8 cellular contexts compared by ENCODE assay signal in genomic region chr19:4759388-4760284, GRCh38. TPM values are rescaled to one million over a fixed set of nuclear protein-coding genes. Genes with fewer than 3 reads are reported as not detected.
A peak's percentile ranks its signal among the peaks of the same experiment; 100 is the strongest.
DNase-seq lines count a peak whose midpoint lies in the region; ATAC-seq and TF ChIP-seq lines count a peak whose summit lies in the region.

No MANE protein-coding gene starts in this region.

- peaks cover 11% of the 10 kb centered on the region for H3K4me1 Mint-ChIP-seq in progenitor cell of endocrine pancreas (ENCODE audit: low read depth)

- H3K9me3 ChIP-seq in right cardiac atrium (ENCODE audit: control insufficient read depth, low read length) (no peaks in the 10 kb centered on the region), upper lobe of right lung (no peaks in the 10 kb centered on the region)

- in situ Hi-C loops in astrocyte of the cerebellum (cut with HindIII; ENCODE audit: low sequenced_read_pairs): no loop called here

- DNase-seq in AG09309 (ENCODE audit: low read depth): peak; percentile 21
- DNase-seq in NCI-H187 treated with DMSO at 0.1 percent for 48 hours (lab: John Stamatoyannopoulos, UW): peak; percentile 76
- peak; percentile 7 for DNase-seq in T1000 (lab: John Stamatoyannopoulos, UW)
- peak; percentile 48 for DNase-seq in astrocyte of the cerebellum (ENCODE audit: low read depth)
- DNase-seq in right cardiac atrium: peak; percentile 92 to 97 (median 96)
- peak; percentile 93 for DNase-seq in progenitor cell of endocrine pancreas (ENCODE audit: low spot score, unreplicated experiment)
- peak; percentile 96 for DNase-seq in upper lobe of right lung

- H3K4me3 Mint-ChIP-seq in progenitor cell of endocrine pancreas (ENCODE audit: low read depth): peak overlapping the region; percentile 65

- peak overlapping the region; percentile 40 for H3K4me3 ChIP-seq in AG09309 (ENCODE audit: control insufficient read depth, low read depth, low read length)
- peak overlapping the region; percentile 30 for H3K4me3 ChIP-seq in astrocyte of the cerebellum (ENCODE audit: low read depth, low read length)
- peak overlapping the region; percentile 43 for H3K4me3 ChIP-seq in right cardiac atrium (ENCODE audit: low read length)
- H3K4me3 ChIP-seq in upper lobe of right lung: peak overlapping the region; percentile 37

- no peak for TF ChIP-seq CTCF in AG09309 (IDR thresholded peaks at IDR 0.05; ENCODE audit: control insufficient read depth, insufficient read depth, low read depth, low read length, missing control alignments)
- TF ChIP-seq CTCF in astrocyte of the cerebellum (IDR thresholded peaks at IDR 0.05; ENCODE audit: low read depth, low read length, missing control alignments): no peak
- TF ChIP-seq CTCF in progenitor cell of endocrine pancreas (IDR thresholded peaks at IDR 0.05; ENCODE audit: unreplicated experiment): no peak
- TF ChIP-seq CTCF in upper lobe of right lung (IDR thresholded peaks at IDR 0.05): no peak

- no peaks in the 10 kb centered on the region for H3K27me3 ChIP-seq in right cardiac atrium (ENCODE audit: control insufficient read depth, insufficient read depth)
- peaks cover 25% of the 10 kb centered on the region for H3K27me3 ChIP-seq in upper lobe of right lung

- no peaks in the 10 kb centered on the region for H3K36me3 Mint-ChIP-seq in progenitor cell of endocrine pancreas (ENCODE audit: insufficient read depth)

- intact Hi-C loops in right cardiac atrium (cut with DNase I) (no loop called here), upper lobe of right lung (cut with DNase I) (no loop called here)

- H3K4me1 ChIP-seq in right cardiac atrium (ENCODE audit: control insufficient read depth, insufficient read depth, low read length) (peaks cover 2% of the 10 kb centered on the region), upper lobe of right lung (peaks cover 6% of the 10 kb centered on the region)

- no peaks in the 10 kb centered on the region for H3K36me3 ChIP-seq in upper lobe of right lung

- H3K27me3 Mint-ChIP-seq in progenitor cell of endocrine pancreas: no peaks in the 10 kb centered on the region

- no peak overlapping the region for H3K27ac Mint-ChIP-seq in progenitor cell of endocrine pancreas

- 3% methylated on average over 53 of the region's 53 CpGs for WGBS in right cardiac atrium

- H3K27ac ChIP-seq in right cardiac atrium (ENCODE audit: low read length): no peak overlapping the region
- H3K27ac ChIP-seq in upper lobe of right lung: no peak overlapping the region

- ATAC-seq in GM21737 (IDR thresholded peaks at IDR 0.05; ENCODE audit: unreplicated experiment) (peak; percentile 62), right cardiac atrium (peak; percentile 97 to 99), upper lobe of right lung (peak; percentile 98)

- H3K9me3 Mint-ChIP-seq in progenitor cell of endocrine pancreas (ENCODE audit: low read depth): no peaks in the 10 kb centered on the region

RNA-seq across cellular contexts. Expression of gene FEM1A, which starts 31.9 kb away (rescaled TPM):
- total RNA-seq in right cardiac atrium (10 to 100 TPM; 23.4 to 28.3 (median 27.9) TPM), progenitor cell of endocrine pancreas (12.5 and 13.0 TPM in 2 replicates), upper lobe of right lung (12.4 TPM)
- 20.1 TPM for polyA plus RNA-seq in right cardiac atrium

RNA-seq across cellular contexts. Expression of gene DPP9, which starts 36.0 kb away (rescaled TPM):
- total RNA-seq in right cardiac atrium (10 to 100 TPM; 35.1 to 43.9 (median 36.9) TPM), progenitor cell of endocrine pancreas (48.9 and 50.3 TPM in 2 replicates), upper lobe of right lung (75.8 TPM)
- 27.0 TPM for polyA plus RNA-seq in right cardiac atrium

Comparison
In these comparisons a context has a peak if more than half of its experiments do, and no peak if none do; other contexts are left out.
1. DNase-seq: peak in every context shown above with its lines; median percentile 96 in right cardiac atrium; 96 in upper lobe of right lung; 93 in progenitor cell of endocrine pancreas; 76 in NCI-H187 treated with DMSO at 0.1 percent for 48 hours; 48 in astrocyte of the cerebellum; 21 in AG09309; 7 in T1000.